Comparison of ENCODE assay signal across 29 cellular contexts in genomic region chr12:106541201-106541600, GRCh38. TPM values are rescaled to one million over a fixed set of nuclear protein-coding genes. Genes with fewer than 3 reads are reported as not detected.
"Had no signal": no experiment of that assay in that cellular context is flagged by ENCODE, and none has a peak within 500 bp of the region (broad histone marks: within the 10 kb centered on the region; RNA-seq: fewer than 3 reads in every experiment).

No MANE protein-coding gene starts in this region.

- H3K9me3 ChIP-seq: gastrocnemius medialis had no signal

- ATAC-seq: activated T-cell treated with anti-CD3 and anti-CD28 coated beads, Interleukin-2, amount 50 U/mL, for 4 hours; activated T-helper 17 cell treated with anti-CD3 and anti-CD28 coated beads, Interleukin-2, amount 50 U/mL, for 72 hours; foreskin keratinocyte; gastrocnemius medialis; heart left ventricle had no signal

- H3K27ac Mint-ChIP-seq: activated CD4-positive, alpha-beta memory T cell treated with anti-CD3 and anti-CD28 coated beads, Interleukin-2, amount 10 ng/mL, durations not matched to agents 7 days and 5 days; activated CD4-positive, alpha-beta T cell treated with anti-CD3 and anti-CD28 coated beads, Interleukin-2, amount 10 ng/mL, durations not matched to agents 7 days and 5 days; activated naive CD8-positive, alpha-beta T cell; activated T-helper 17 cell treated with anti-CD3 and anti-CD28 coated beads, Interleukin-2, amount 50 U/mL, for 72 hours; dendritic cell treated with granulocyte-macrophage colony-stimulating factor and Interleukin-4, amounts not matched to agents 40 ng/mL and 50 ng/mL, for 4 days had no signal

- H3K4me3 Mint-ChIP-seq: activated CD4-positive, alpha-beta memory T cell treated with anti-CD3 and anti-CD28 coated beads, Interleukin-2, amount 10 ng/mL, durations not matched to agents 7 days and 5 days; activated CD4-positive, alpha-beta T cell treated with anti-CD3 and anti-CD28 coated beads, Interleukin-2, amount 10 ng/mL, durations not matched to agents 7 days and 5 days; activated naive CD8-positive, alpha-beta T cell; activated T-cell treated with anti-CD3 and anti-CD28 coated beads, Interleukin-2, amount 50 U/mL, for 4 hours; activated T-helper 17 cell treated with anti-CD3 and anti-CD28 coated beads, Interleukin-2, amount 50 U/mL, for 72 hours; central memory CD8-positive, alpha-beta T cell; dendritic cell treated with granulocyte-macrophage colony-stimulating factor and Interleukin-4, amounts not matched to agents 40 ng/mL and 50 ng/mL, for 4 days had no signal

- H3K27ac ChIP-seq: brain microvascular endothelial cell, coronary artery, dorsolateral prefrontal cortex, esophagus muscularis mucosa, foreskin keratinocyte, gastrocnemius medialis, heart left ventricle had no signal

- H3K36me3 ChIP-seq: brain microvascular endothelial cell, esophagus muscularis mucosa, gastrocnemius medialis, heart left ventricle had no signal

- H3K27me3 Mint-ChIP-seq: dendritic cell treated with granulocyte-macrophage colony-stimulating factor and Interleukin-4, amounts not matched to agents 40 ng/mL and 50 ng/mL, for 4 days had no signal

- DNase-seq: activated CD4-positive, alpha-beta memory T cell treated with anti-CD3 and anti-CD28 coated beads, Interleukin-2, amount 10 ng/mL, durations not matched to agents 7 days and 5 days; activated CD4-positive, alpha-beta T cell treated with anti-CD3 and anti-CD28 coated beads for 1 hour; activated CD4-positive, alpha-beta T cell treated with anti-CD3 and anti-CD28 coated beads for 4 hours; activated CD4-positive, alpha-beta T cell treated with anti-CD3 and anti-CD28 coated beads, Interleukin-2, amount 10 ng/mL, durations not matched to agents 7 days and 5 days; activated CD4-positive, alpha-beta T cell treated with anti-CD3 and anti-CD28 coated beads, Interleukin-2, amount 50 U/mL, for 4 hours; activated effector memory CD4-positive, alpha-beta T cell treated with Interleukin-2 at 50 U/mL for 16 hours; activated gamma-delta T cell treated with Interleukin-2 at 50 U/mL for 16 hours; activated naive CD4-positive, alpha-beta T cell treated with anti-CD3 and anti-CD28 coated beads, Interleukin-2, amount 50 U/mL, for 16 hours; activated naive CD4-positive, alpha-beta T cell treated with Interleukin-2 at 50 U/mL for 16 hours; activated T-cell treated with anti-CD3 and anti-CD28 coated beads, Interleukin-2, amount 50 U/mL, for 4 hours; amniotic stem cell; anterior cingulate cortex; brain microvascular endothelial cell; dorsolateral prefrontal cortex; effector memory CD4-positive, alpha-beta T cell; erythroblast; foreskin keratinocyte; gastrocnemius medialis; glutamatergic neuron; heart left ventricle; T-helper 2 cell had no signal

- H3K4me3 ChIP-seq: coronary artery, dorsolateral prefrontal cortex, esophagus muscularis mucosa, gastrocnemius medialis, heart left ventricle had no signal

- H3K4me1 ChIP-seq: esophagus muscularis mucosa, foreskin keratinocyte, gastrocnemius medialis, heart left ventricle had no signal

- H3K4me1 Mint-ChIP-seq: activated CD4-positive, alpha-beta memory T cell treated with anti-CD3 and anti-CD28 coated beads, Interleukin-2, amount 10 ng/mL, durations not matched to agents 7 days and 5 days; activated CD4-positive, alpha-beta T cell treated with anti-CD3 and anti-CD28 coated beads, Interleukin-2, amount 10 ng/mL, durations not matched to agents 7 days and 5 days; activated T-helper 17 cell treated with anti-CD3 and anti-CD28 coated beads, Interleukin-2, amount 50 U/mL, for 72 hours; central memory CD8-positive, alpha-beta T cell had no signal

- H3K27me3 ChIP-seq: brain microvascular endothelial cell, esophagus muscularis mucosa, gastrocnemius medialis had no signal

- H3K9me3 Mint-ChIP-seq: activated CD4-positive, alpha-beta memory T cell treated with anti-CD3 and anti-CD28 coated beads, Interleukin-2, amount 10 ng/mL, durations not matched to agents 7 days and 5 days; dendritic cell treated with granulocyte-macrophage colony-stimulating factor and Interleukin-4, amounts not matched to agents 40 ng/mL and 50 ng/mL, for 4 days had no signal

RNA-seq across cellular contexts. Expression of gene RFX4, which starts 41.6 kb away (rescaled TPM):
- total RNA-seq: activated CD4-positive, alpha-beta memory T cell treated with anti-CD3 and anti-CD28 coated beads, Interleukin-2, amount 10 ng/mL, durations not matched to agents 7 days and 5 days; activated CD4-positive, alpha-beta T cell treated with anti-CD3 and anti-CD28 coated beads, Interleukin-2, amount 10 ng/mL, durations not matched to agents 7 days and 5 days; activated T-cell treated with anti-CD3 and anti-CD28 coated beads, Interleukin-2, amount 50 U/mL, for 4 hours; activated T-helper 17 cell treated with anti-CD3 and anti-CD28 coated beads, Interleukin-2, amount 50 U/mL, for 72 hours; bronchial epithelial cell; cardiac septum; esophagus muscularis mucosa; foreskin keratinocyte; gastrocnemius medialis had no signal
- polyA plus RNA-seq: foreskin keratinocyte, heart left ventricle had no signal
